28 cellular contexts compared by ENCODE assay signal in genomic region chr4:158766419-158767044, GRCh38. TPM values are rescaled to one million over a fixed set of nuclear protein-coding genes. Genes with fewer than 3 reads are reported as not detected.
A peak's percentile ranks its signal among the peaks of the same experiment; 100 is the strongest.
DNase-seq lines count a peak whose midpoint lies in the region; ATAC-seq and TF ChIP-seq lines count a peak whose summit lies in the region.
"Had no signal": no experiment of that assay in that cellular context is flagged by ENCODE, and none has a peak within 500 bp of the region (broad histone marks: within the 10 kb centered on the region; RNA-seq: fewer than 3 reads in every experiment).

No MANE protein-coding gene starts in this region.

- TF ChIP-seq CTCF in heart right ventricle (IDR thresholded peaks at IDR 0.05) (no peak), esophagus muscularis mucosa (IDR thresholded peaks at IDR 0.05) (no peak), upper lobe of right lung (IDR thresholded peaks at IDR 0.05) (no peak), prostate gland (IDR thresholded peaks at IDR 0.05) (no peak)

- intact Hi-C loops in right cardiac atrium (cut with DNase I) (loop anchor here in 3 of 4 donors (5.0 to 10.0 kb wide), 3 partner anchors 46 to 78 kb away; no protein-coding TSS in a partner anchor), heart right ventricle (cut with DNase I) (loop anchor here in 6 of 10 donors (5.0 kb wide), 6 partner anchors 34 to 86 kb away; no protein-coding TSS in a partner anchor), esophagus muscularis mucosa (cut with DNase I) (loop anchor here (5.0 kb wide), 3 partner anchors 44 to 94 kb away; partner anchors contain the start of genes C4orf46, ETFDH and PPID), upper lobe of right lung (cut with DNase I) (no loop called here), prostate gland (cut with DNase I) (loop anchor here (10.0 kb wide), 1 partner anchor 592 kb away; the partner anchor contains the start of gene GASK1B)

- no peaks in the 10 kb centered on the region for H3K36me3 ChIP-seq in heart right ventricle
- H3K36me3 ChIP-seq in esophagus muscularis mucosa: no peaks in the 10 kb centered on the region
- no peaks in the 10 kb centered on the region for H3K36me3 ChIP-seq in upper lobe of right lung
- H3K36me3 ChIP-seq in prostate gland: no peaks in the 10 kb centered on the region
- H3K36me3 ChIP-seq: thyroid gland had no signal

- H3K9me3 ChIP-seq in right cardiac atrium (ENCODE audit: control insufficient read depth, low read length) (no peaks in the 10 kb centered on the region), heart right ventricle (no peaks in the 10 kb centered on the region), esophagus muscularis mucosa (no peaks in the 10 kb centered on the region), upper lobe of right lung (no peaks in the 10 kb centered on the region), prostate gland (no peaks in the 10 kb centered on the region)
- H3K9me3 ChIP-seq: A549, Caco-2, SJSA1, thyroid gland had no signal

- H3K4me3 ChIP-seq in right cardiac atrium (ENCODE audit: low read length) (no peak overlapping the region), heart right ventricle (no peak overlapping the region), esophagus muscularis mucosa (no peak overlapping the region), upper lobe of right lung (no peak overlapping the region), prostate gland (no peak overlapping the region)
- H3K4me3 ChIP-seq: A549, SJSA1, thyroid gland had no signal

- TF ChIP-seq EP300 in esophagus muscularis mucosa (IDR thresholded peaks at IDR 0.05): no peak

- TF ChIP-seq POLR2A in esophagus muscularis mucosa (IDR thresholded peaks at IDR 0.05; ENCODE audit: low read depth) (no peak), prostate gland (IDR thresholded peaks at IDR 0.05) (no peak)

- H3K4me1 ChIP-seq in right cardiac atrium (ENCODE audit: control insufficient read depth, insufficient read depth, low read length) (peaks cover 4% of the 10 kb centered on the region), heart right ventricle (peaks cover 0 to 35% (median 23%) of the 10 kb centered on the region in 9 donors), esophagus muscularis mucosa (peaks cover 16 to 40% (median 38%) of the 10 kb centered on the region in 4 donors), upper lobe of right lung (peaks cover 26% of the 10 kb centered on the region), prostate gland (replicated peaks) (no peaks in the 10 kb centered on the region)

- ATAC-seq in right cardiac atrium (no peak), heart right ventricle (no peak), upper lobe of right lung (peak; percentile 39), HG03039 (IDR thresholded peaks at IDR 0.05; ENCODE audit: unreplicated experiment) (no peak)
- ATAC-seq: A549; activated CD4-positive, alpha-beta T cell treated with anti-CD3 and anti-CD28 coated beads for 36 hours; HCT116; left colon had no signal

- DNase-seq in right cardiac atrium (no peak), heart right ventricle (no peak), OCI-M1 (lab: John Stamatoyannopoulos, UW) (peak; percentile 28), esophagus muscularis mucosa (ENCODE audit: extremely low spot score) (no peak), upper lobe of right lung (no peak), DMS153 treated with DMSO at 0.1 percent for 48 hours (lab: John Stamatoyannopoulos, UW; ENCODE audit: unreplicated experiment) (no peak), prostate gland (ENCODE audit: low spot score) (no peak)
- DNase-seq: activated CD4-positive, alpha-beta T cell treated with anti-CD3 and anti-CD28 coated beads for 36 hours; activated effector memory CD4-positive, alpha-beta T cell treated with Interleukin-2 at 50 U/mL for 16 hours; activated naive CD8-positive, alpha-beta T cell treated with anti-CD3 and anti-CD28 coated beads for 36 hours; aorta; Caco-2; caudate nucleus; cortex of kidney; endodermal cell; hippocampal formation; left colon; mesenchymal stem cell; NCI-H1694; NCI-H2171; NCI-H510A treated with DMSO at 0.1 percent for 48 hours; stimulated activated naive CD4-positive, alpha-beta T cell treated with Interleukin-2 at 50 U/mL for 16 hours; thyroid gland had no signal

- H3K27ac ChIP-seq in right cardiac atrium (ENCODE audit: low read length): peak overlapping the region; percentile 24
- H3K27ac ChIP-seq in heart right ventricle: peak overlapping the region in 3 of 10 donors; percentile 25 to 94 (median 35)
- peak overlapping the region; percentile 21 to 94 (median 91) for H3K27ac ChIP-seq in esophagus muscularis mucosa (replicated peaks in 1 of 4)
- H3K27ac ChIP-seq in upper lobe of right lung: peak overlapping the region; percentile 36
- no peak overlapping the region for H3K27ac ChIP-seq in prostate gland
- H3K27ac ChIP-seq: A549, KMS-11, SJSA1, thyroid gland had no signal

- H3K27me3 ChIP-seq in right cardiac atrium (ENCODE audit: control insufficient read depth, insufficient read depth) (no peaks in the 10 kb centered on the region), heart right ventricle (no peaks in the 10 kb centered on the region), esophagus muscularis mucosa (no peaks in the 10 kb centered on the region), upper lobe of right lung (no peaks in the 10 kb centered on the region), prostate gland (replicated peaks; ENCODE audit: insufficient read depth) (no peaks in the 10 kb centered on the region)
- H3K27me3 ChIP-seq: SJSA1, thyroid gland had no signal

- WGBS in right cardiac atrium: 58% methylated on average over 6 of the region's 6 CpGs
- WGBS in heart right ventricle, 2 donors: 60 to 66% methylated on average over 6 of the region's 6 CpGs
- WGBS in esophagus muscularis mucosa: 83% methylated on average over 6 of the region's 6 CpGs
- 88% methylated on average over 6 of the region's 6 CpGs for WGBS in prostate gland

RNA-seq across cellular contexts. Expression of gene FNIP2, which starts 2.3 kb away (rescaled TPM):
- total RNA-seq in right cardiac atrium (10 to 100 TPM; 37.0 to 59.5 (median 48.3) TPM), heart right ventricle (10 to 100 TPM; 34.1 to 89.7 (median 53.4) TPM), esophagus muscularis mucosa (10 to 100 TPM; 80.0 to 97.7 (median 87.4) TPM), upper lobe of right lung (98.4 TPM), prostate gland (10 to 100 TPM; 31.1 to 39.8 TPM)
- polyA plus RNA-seq in right cardiac atrium (16.4 TPM), heart right ventricle (10 to 100 TPM in 1 of 2 donors, 1 to 10 TPM in 1; 8.5 to 17.8 TPM)

RNA-seq across cellular contexts. Expression of gene PPID, which starts 43.3 kb away (rescaled TPM):
- 10 to 100 TPM; 19.2 to 38.3 (median 28.0) TPM for total RNA-seq in right cardiac atrium
- polyA plus RNA-seq in right cardiac atrium: 39.9 TPM
- 10 to 100 TPM; 23.8 to 37.1 (median 33.1) TPM for total RNA-seq in heart right ventricle
- 10 to 100 TPM; 24.4 to 35.4 TPM for polyA plus RNA-seq in heart right ventricle
- total RNA-seq in esophagus muscularis mucosa: 10 to 100 TPM; 17.1 to 29.0 (median 25.8) TPM
- total RNA-seq in upper lobe of right lung: 19.7 TPM
- 10 to 100 TPM; 20.9 to 23.9 TPM for total RNA-seq in prostate gland

Comparison
In these comparisons a context has a peak if more than half of its experiments do, and no peak if none do; other contexts are left out.
1. H3K27ac ChIP-seq: peak in right cardiac atrium (single experiment), esophagus muscularis mucosa (4 of 4) and upper lobe of right lung (single experiment); none in prostate gland (0 of 2).